ENCODE assay signal across 17 cellular contexts in genomic region chr1:15749399-15750291, GRCh38. TPM values are rescaled to one million over a fixed set of nuclear protein-coding genes. Genes with fewer than 3 reads are reported as not detected.
A peak's percentile ranks its signal among the peaks of the same experiment; 100 is the strongest.
DNase-seq lines count a peak whose midpoint lies in the region; ATAC-seq, FAIRE-seq and TF ChIP-seq lines count a peak whose summit lies in the region.
"Had no signal": no experiment of that assay in that cellular context is flagged by ENCODE, and none has a peak within 500 bp of the region (broad histone marks: within the 10 kb centered on the region; RNA-seq: fewer than 3 reads in every experiment).

No MANE protein-coding gene starts in this region.

- H3K27ac ChIP-seq in body of pancreas (peak overlapping the region in 3 of 4 donors; percentile 26 to 39 (median 36)), small intestine (ENCODE audit: low read depth in 1 of 2, low read length in 1 of 2) (peak overlapping the region in 1 of 2 donors; percentile 4)
- H3K27ac ChIP-seq: SK-N-MC had no signal

- ATAC-seq in body of pancreas (peak; percentile 20), GM21737 (IDR thresholded peaks at IDR 0.05; ENCODE audit: unreplicated experiment) (no peak), HG02852 (IDR thresholded peaks at IDR 0.05; ENCODE audit: unreplicated experiment) (no peak)
- ATAC-seq in activated CD4-positive, alpha-beta T cell treated with anti-CD3 and anti-CD28 coated beads for 36 hours = no peak
- ATAC-seq: stimulated activated naive CD8-positive, alpha-beta T cell treated with anti-CD3 and anti-CD28 coated beads, Interleukin-15, amount 100 ng/mL, for 72 hours had no signal

- WGBS in body of pancreas, 2 donors = 71 to 76% methylated on average over 13 to 19 of the region's 19 CpGs
- WGBS in small intestine, 3 donors = 47 to 54% (median 53%) methylated on average over 19 of the region's 19 CpGs

- no peaks in the 10 kb centered on the region for H3K4me1 Mint-ChIP-seq in activated CD4-positive, alpha-beta T cell treated with anti-CD3 and anti-CD28 coated beads for 36 hours
- H3K4me1 Mint-ChIP-seq: activated B cell treated with CpG ODN at 0.5 μM for 24 hours; stimulated activated naive CD8-positive, alpha-beta T cell treated with anti-CD3 and anti-CD28 coated beads, Interleukin-15, amount 100 ng/mL, for 72 hours had no signal

- H3K27ac Mint-ChIP-seq in activated CD4-positive, alpha-beta T cell treated with anti-CD3 and anti-CD28 coated beads for 36 hours = no peak overlapping the region
- H3K27ac Mint-ChIP-seq: activated B cell treated with CpG ODN at 0.5 μM for 24 hours; stimulated activated naive CD8-positive, alpha-beta T cell treated with anti-CD3 and anti-CD28 coated beads, Interleukin-15, amount 100 ng/mL, for 72 hours had no signal

- intact Hi-C loops in body of pancreas (cut with DNase I) = loop anchor here (10.0 kb wide), 1 partner anchor 155 kb away; no protein-coding TSS in a partner anchor
- intact Hi-C loops in activated CD4-positive, alpha-beta T cell treated with anti-CD3 and anti-CD28 coated beads for 36 hours (cut with DNase I, micrococcal nuclease) = no loop called here

- CTCF ChIA-PET in activated CD4-positive, alpha-beta T cell treated with anti-CD3 and anti-CD28 coated beads for 36 hours (lab: Charles Lee) = no interaction called here

- no peaks in the 10 kb centered on the region for H3K36me3 Mint-ChIP-seq in activated CD4-positive, alpha-beta T cell treated with anti-CD3 and anti-CD28 coated beads for 36 hours (ENCODE audit: low read depth)

- FAIRE-seq in small intestine (lab: Jason Lieb, UNC) = no peak

- no peaks in the 10 kb centered on the region for H3K9me3 ChIP-seq in body of pancreas
- H3K9me3 ChIP-seq in small intestine (ENCODE audit: control insufficient read depth, low read depth) = no peaks in the 10 kb centered on the region

- DNase-seq in HT1080 (ENCODE audit: low read depth) = peak; percentile 87
- no peak for DNase-seq in body of pancreas
- peak; percentile 38 for DNase-seq in kidney tubule cell (ENCODE audit: low spot score)
- peak; percentile 43 for DNase-seq in small intestine
- DNase-seq in stimulated activated CD4-positive, alpha-beta T cell treated with anti-CD3 and anti-CD28 coated beads, Interleukin-1b, Interleukin-23, amount 100 ng/mL, for 48 hours = no peak
- no peak for DNase-seq in activated CD4-positive, alpha-beta T cell treated with anti-CD3 and anti-CD28 coated beads for 36 hours
- DNase-seq: activated B cell treated with CpG ODN at 0.5 μM for 24 hours; amniotic stem cell; effector CD8-positive, alpha-beta T cell; KBM-7; NCI-H187 treated with DMSO at 0.1 percent for 48 hours; NCI-H774; stimulated activated naive CD8-positive, alpha-beta T cell treated with anti-CD3 and anti-CD28 coated beads, Interleukin-15, amount 100 ng/mL, for 72 hours had no signal

- H3K27me3 ChIP-seq in body of pancreas = no peaks in the 10 kb centered on the region
- H3K27me3 ChIP-seq in small intestine (ENCODE audit: control insufficient read depth in 2 of 2, insufficient read depth in 2 of 2, low read length in 2 of 2) = no peaks in the 10 kb centered on the region

- H3K9me3 Mint-ChIP-seq in activated CD4-positive, alpha-beta T cell treated with anti-CD3 and anti-CD28 coated beads for 36 hours (ENCODE audit: low read depth) = no peaks in the 10 kb centered on the region
- H3K9me3 Mint-ChIP-seq: activated B cell treated with CpG ODN at 0.5 μM for 24 hours; stimulated activated naive CD8-positive, alpha-beta T cell treated with anti-CD3 and anti-CD28 coated beads, Interleukin-15, amount 100 ng/mL, for 72 hours had no signal

- no peak for TF ChIP-seq POLR2A in body of pancreas (IDR thresholded peaks at IDR 0.05)

- POLR2A ChIA-PET in activated CD4-positive, alpha-beta T cell treated with anti-CD3 and anti-CD28 coated beads for 36 hours (lab: Charles Lee) = no interaction called here

- TF ChIP-seq CTCF in body of pancreas (IDR thresholded peaks at IDR 0.05) = no peak

- no peaks in the 10 kb centered on the region for H3K27me3 Mint-ChIP-seq in activated CD4-positive, alpha-beta T cell treated with anti-CD3 and anti-CD28 coated beads for 36 hours
- H3K27me3 Mint-ChIP-seq: activated B cell treated with CpG ODN at 0.5 μM for 24 hours had no signal

- no peak overlapping the region for H3K4me3 ChIP-seq in body of pancreas
- H3K4me3 ChIP-seq in small intestine (ENCODE audit: low read depth in 1 of 2, low read length in 2 of 2) = no peak overlapping the region
- H3K4me3 ChIP-seq: lung, SK-N-MC had no signal

- H3K36me3 ChIP-seq in body of pancreas (replicated peaks in 1 of 2; ENCODE audit: insufficient read depth in 1 of 2, low read depth in 2 of 2) (no peaks in the 10 kb centered on the region), small intestine (ENCODE audit: control insufficient read depth in 2 of 2, insufficient read depth in 2 of 2, low read length in 2 of 2) (no peaks in the 10 kb centered on the region)

- H3K4me1 ChIP-seq in body of pancreas = peaks cover 10% of the 10 kb centered on the region
- H3K4me1 ChIP-seq in small intestine (ENCODE audit: control insufficient read depth in 2 of 2, insufficient read depth in 1 of 2, low read depth in 1 of 2, low read length in 1 of 2) = no peaks in the 10 kb centered on the region

- no peak overlapping the region for H3K4me3 Mint-ChIP-seq in activated CD4-positive, alpha-beta T cell treated with anti-CD3 and anti-CD28 coated beads for 36 hours
- H3K4me3 Mint-ChIP-seq: activated B cell treated with CpG ODN at 0.5 μM for 24 hours; stimulated activated naive CD8-positive, alpha-beta T cell treated with anti-CD3 and anti-CD28 coated beads, Interleukin-15, amount 100 ng/mL, for 72 hours had no signal

RNA-seq across cellular contexts. Expression of gene TMEM82, which starts 7.3 kb away (rescaled TPM):
- not detected in 2 replicates for total RNA-seq in HT1080 (2014; rRNA removed; shearing (Covaris generic))
- not detected in 2 replicates for polyA plus RNA-seq in HT1080 (2015; cell fraction: cytosol; rRNA removed)
- not detected in 2 replicates for polyA plus RNA-seq in HT1080 (2015; cell fraction: nucleus; rRNA removed)
- total RNA-seq in body of pancreas = not detected
- polyA plus RNA-seq in small intestine = 10 to 100 TPM; 27.0 to 61.3 (median 45.9) TPM
- total RNA-seq in activated CD4-positive, alpha-beta T cell treated with anti-CD3 and anti-CD28 coated beads for 36 hours = not detected
- total RNA-seq: activated B cell treated with CpG ODN at 0.5 μM for 24 hours, lung had no signal
- polyA plus RNA-seq: lung had no signal

RNA-seq across cellular contexts. Expression of gene FBLIM1, which starts 8.9 kb away (rescaled TPM):
- total RNA-seq in HT1080 (2014; rRNA removed; shearing (Covaris generic)) = 80.6 and 82.6 TPM in 2 replicates
- polyA plus RNA-seq in HT1080 (2015; cell fraction: cytosol; rRNA removed) = 54.9 and 56.2 TPM in 2 replicates
- polyA plus RNA-seq in HT1080 (2015; cell fraction: nucleus; rRNA removed) = 50.8 and 68.3 TPM in 2 replicates
- 10 to 100 TPM; 42.5 to 46.2 TPM for total RNA-seq in body of pancreas
- polyA plus RNA-seq in small intestine = 100 to 1,000 TPM in 2 of 3 donors, 10 to 100 TPM in 1; 76.2 to 371 (median 218) TPM
- under 1 TPM in 1 of 2 experiments, not detected in 1; 0.09 TPM for total RNA-seq in activated CD4-positive, alpha-beta T cell treated with anti-CD3 and anti-CD28 coated beads for 36 hours
- total RNA-seq: activated B cell treated with CpG ODN at 0.5 μM for 24 hours had no signal

RNA-seq across cellular contexts. Expression of gene SLC25A34, which starts 13.6 kb away (rescaled TPM):
- total RNA-seq in HT1080 (2014; rRNA removed; shearing (Covaris generic)) = 0.07 and 0.16 TPM in 2 replicates
- polyA plus RNA-seq in HT1080 (2015; cell fraction: cytosol; rRNA removed) = 0.02 TPM in 1 of 2 replicates, not detected in the other
- polyA plus RNA-seq in HT1080 (2015; cell fraction: nucleus; rRNA removed) = 1.4 and 2.3 TPM in 2 replicates
- total RNA-seq in body of pancreas = 1 to 10 TPM; 5.7 to 6.9 TPM
- 10 to 100 TPM; 10.4 to 51.2 (median 39.2) TPM for polyA plus RNA-seq in small intestine
- under 1 TPM; 0.82 to 0.86 TPM for total RNA-seq in activated CD4-positive, alpha-beta T cell treated with anti-CD3 and anti-CD28 coated beads for 36 hours

RNA-seq across cellular contexts. Expression of gene UQCRHL, which starts 57.8 kb away (rescaled TPM):
- total RNA-seq in HT1080 (2014; rRNA removed; shearing (Covaris generic)) = 12.4 and 31.0 TPM in 2 replicates
- polyA plus RNA-seq in HT1080 (2015; cell fraction: cytosol; rRNA removed) = 4.0 and 6.9 TPM in 2 replicates
- polyA plus RNA-seq in HT1080 (2015; cell fraction: nucleus; rRNA removed) = 0.84 and 1.4 TPM in 2 replicates
- total RNA-seq in body of pancreas = 1 to 10 TPM in 1 of 2 donors, under 1 TPM in 1; 0.66 to 1.0 TPM
- polyA plus RNA-seq in small intestine = 1 to 10 TPM; 2.7 to 4.7 (median 3.8) TPM
- total RNA-seq in activated CD4-positive, alpha-beta T cell treated with anti-CD3 and anti-CD28 coated beads for 36 hours = 1 to 10 TPM; 1.4 to 1.9 TPM

Comparison
In these comparisons a context has a peak if more than half of its experiments do, and no peak if none do; other contexts are left out.
1. DNase-seq: peak in HT1080 (single experiment), kidney tubule cell (single experiment) and small intestine (single experiment); none in body of pancreas (0 of 4), stimulated activated CD4-positive, alpha-beta T cell treated with anti-CD3 and anti-CD28 coated beads, Interleukin-1b, Interleukin-23, amount 100 ng/mL, for 48 hours (single experiment) and activated CD4-positive, alpha-beta T cell treated with anti-CD3 and anti-CD28 coated beads for 36 hours (single experiment).
2. RNA of gene FBLIM1, which starts 8.9 kb away (total RNA-seq): 80.6 to 82.6 TPM in HT1080 and 42.5 to 46.2 TPM in body of pancreas; 0.09 TPM in activated CD4-positive, alpha-beta T cell treated with anti-CD3 and anti-CD28 coated beads for 36 hours; every median in the first group is over 10 times any median in the second.